ENCODE assay signal across 8 cellular contexts in genomic region chr7:111090834-111091233, GRCh38. TPM values are rescaled to one million over a fixed set of nuclear protein-coding genes. Genes with fewer than 3 reads are reported as not detected.
DNase-seq lines count a peak whose midpoint lies in the region; ATAC-seq and TF ChIP-seq lines count a peak whose summit lies in the region.

TSS of gene LRRN3 (plus strand) at chr7:111091127. CDS start at chr7:111122773, 31,646 bp downstream.

- no peak within 1 kb of the TSS for H3K27ac ChIP-seq in ACC112 (ENCODE audit: low read depth, low read length)
- no peak within 1 kb of the TSS for H3K27ac ChIP-seq in ovary

- peak within 1 kb of the TSS; percentile 69 for H3K4me3 ChIP-seq in ACC112 (ENCODE audit: low read depth, low read length)
- H3K4me3 ChIP-seq in fibroblast of villous mesenchyme (ENCODE audit: low read depth, low read length) = peak within 1 kb of the TSS; percentile 25
- H3K4me3 ChIP-seq in ovary = peak within 1 kb of the TSS; percentile 23

- no peaks in the 10 kb centered on the region for H3K36me3 Mint-ChIP-seq in Calu3 (ENCODE audit: insufficient read depth, unreplicated experiment)

- H3K79me2 ChIP-seq in ACC112 (ENCODE audit: control insufficient read depth, insufficient read depth, low read length, unreplicated experiment) = no peaks in the 10 kb centered on the region

- TF ChIP-seq CTCF in fibroblast of villous mesenchyme (IDR thresholded peaks at IDR 0.05; ENCODE audit: insufficient read depth, low read depth, low read length) (no peak), ovary (IDR thresholded peaks at IDR 0.05) (no peak), Calu3 (IDR thresholded peaks at IDR 0.05; ENCODE audit: unreplicated experiment) (no peak)

- no peaks in the 10 kb centered on the region for H3K9me3 ChIP-seq in ovary

- H3K27me3 ChIP-seq in ACC112 (ENCODE audit: insufficient read depth, low read length) (no peaks in the 10 kb centered on the region), ovary (no peaks in the 10 kb centered on the region)

- peak; percentile 73 for DNase-seq in NCI-H1694 treated with DMSO at 0.1 percent for 48 hours (lab: John Stamatoyannopoulos, UW)
- DNase-seq in activated T-cell treated with anti-CD3 and anti-CD28 coated beads for 48 hours (ENCODE audit: low read depth) = peak; percentile 26
- peak; percentile 29 for DNase-seq in fibroblast of villous mesenchyme (ENCODE audit: low read depth)
- DNase-seq in ovary = peak in 4 of 5 donors; percentile 11 to 21 (median 14)
- no peak for DNase-seq in erythroblast (lab: John Stamatoyannopoulos, UW)
- no peak for DNase-seq in Calu3

- no peaks in the 10 kb centered on the region for H3K36me3 ChIP-seq in ACC112 (ENCODE audit: insufficient read depth, low read length)
- H3K36me3 ChIP-seq in ovary = no peaks in the 10 kb centered on the region

- H3K9me3 Mint-ChIP-seq in Calu3 (ENCODE audit: low read depth, unreplicated experiment) = no peaks in the 10 kb centered on the region

- no peaks in the 10 kb centered on the region for H3K4me1 Mint-ChIP-seq in Calu3 (ENCODE audit: low read depth, unreplicated experiment)

- CTCF ChIA-PET in Calu3 (lab: Charles Lee) = no interaction called here

- no peak within 1 kb of the TSS for H3K27ac Mint-ChIP-seq in Calu3 (ENCODE audit: unreplicated experiment)

- no peaks in the 10 kb centered on the region for H3K27me3 Mint-ChIP-seq in Calu3 (ENCODE audit: unreplicated experiment)

- no TSS peak for BruUV-seq in Calu3 (replicated peaks; lab: Mats Ljungman, UMichigan)

- no peak within 1 kb of the TSS for H3K4me3 Mint-ChIP-seq in Calu3 (ENCODE audit: low read depth, unreplicated experiment)

- 1 to 13% (median 2%) methylated on average over 5 of the region's 5 CpGs for WGBS in ovary, 3 donors

- peak within 1 kb of the TSS; percentile 72 for H2AFZ ChIP-seq in ACC112 (ENCODE audit: low read length, unreplicated experiment)

- intact Hi-C loops in ovary (cut with DNase I) (loop anchor here in 2 of 4 donors (5.0 kb wide), 2 partner anchors 391 to 396 kb away; no protein-coding TSS in a partner anchor), Calu3 (cut with micrococcal nuclease; ENCODE audit: unreplicated experiment) (loop anchor here (2.0 kb wide), 1 partner anchor 644 kb away; no protein-coding TSS in a partner anchor)

- H3K4me1 ChIP-seq in ACC112 (ENCODE audit: control insufficient read depth, insufficient read depth, low read length, unreplicated experiment) = no peaks in the 10 kb centered on the region
- peaks cover 2% of the 10 kb centered on the region for H3K4me1 ChIP-seq in ovary (ENCODE audit: insufficient read depth)

- no peak for TF ChIP-seq POLR2A in ovary (IDR thresholded peaks at IDR 0.05)
- no peak for TF ChIP-seq POLR2A in erythroblast (IDR thresholded peaks at IDR 0.05; ENCODE audit: low read length)

- TF ChIP-seq EP300 in ovary (IDR thresholded peaks at IDR 0.05) = no peak

- no peak for ATAC-seq in GM19035 (IDR thresholded peaks at IDR 0.05; ENCODE audit: unreplicated experiment)

RNA-seq across cellular contexts. Expression of gene LRRN3, which starts in this region (rescaled TPM):
- 0.64 and 0.86 TPM in 2 replicates for total RNA-seq in fibroblast of villous mesenchyme
- 1 to 10 TPM in 5 of 7 donors, under 1 TPM in 2; 0.24 to 5.3 (median 1.0) TPM for total RNA-seq in ovary
- polyA plus RNA-seq in ovary = 1 to 10 TPM; 1.1 to 3.4 TPM
- not detected in 2 replicates for total RNA-seq in Calu3 (2022)

Comparison
In these comparisons a context has a peak if more than half of its experiments do, and no peak if none do; other contexts are left out.
1. Peak in DNase-seq and H3K4me3 ChIP-seq in fibroblast of villous mesenchyme; RNA of the gene not detected or under 1 TPM.
2. DNase-seq: peak in NCI-H1694 treated with DMSO at 0.1 percent for 48 hours (single experiment), activated T-cell treated with anti-CD3 and anti-CD28 coated beads for 48 hours (single experiment) and ovary (4 of 5); none in erythroblast (0 of 2) and Calu3 (single experiment).
3. Peak in every context shown above with its lines, with median percentiles within 50 percentile points of each other: H3K4me3 ChIP-seq.